ENCODE assay signal across 26 cellular contexts in the genomic region with DNA sequence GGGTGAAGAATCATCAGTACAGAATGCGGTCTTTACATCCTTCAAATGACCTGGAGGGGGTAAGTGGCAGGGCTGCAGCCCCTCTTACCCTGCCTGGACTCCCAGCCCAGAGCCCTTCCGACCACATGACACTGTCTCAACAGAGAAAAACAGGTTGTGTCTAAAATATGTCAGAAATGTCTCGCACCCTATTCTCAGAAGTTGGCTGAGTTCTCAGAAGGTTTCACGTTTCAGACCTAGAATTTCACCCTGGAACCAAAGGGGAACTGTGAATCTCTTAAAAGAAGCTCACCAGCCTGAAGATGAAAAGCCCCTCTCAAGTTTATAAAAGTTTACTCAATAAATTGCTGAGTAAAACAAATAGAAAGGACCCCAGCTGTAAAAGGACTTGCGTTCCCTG. TPM values are rescaled to one million over a fixed set of nuclear protein-coding genes. Genes with fewer than 3 reads are reported as not detected.
"Had no signal": no experiment of that assay in that cellular context is flagged by ENCODE, and none has a peak within 500 bp of the region (broad histone marks: within the 10 kb centered on the region; RNA-seq: fewer than 3 reads in every experiment).

No MANE protein-coding gene starts in this region.

- H3K27me3 ChIP-seq: ascending aorta had no signal

- ATAC-seq: activated CD8-positive, alpha-beta T cell treated with anti-CD3 and anti-CD28 coated beads for 36 hours; activated naive CD8-positive, alpha-beta T cell treated with anti-CD3 and anti-CD28 coated beads, Interleukin-2, amount 50 U/mL, for 24 hours had no signal

- H3K27ac ChIP-seq: ascending aorta, VCaP had no signal

- H3K4me3 ChIP-seq: ascending aorta had no signal

- H3K4me1 ChIP-seq: ascending aorta had no signal

- H3K36me3 ChIP-seq: ascending aorta had no signal

- DNase-seq: activated B cell treated with CpG ODN at 0.5 μM for 24 hours; activated CD4-positive, alpha-beta memory T cell treated with anti-CD3 and anti-CD28 coated beads for 36 hours; activated CD4-positive, alpha-beta T cell treated with anti-CD3 and anti-CD28 coated beads for 4 hours; activated CD4-positive, alpha-beta T cell treated with anti-CD3 and anti-CD28 coated beads, Interleukin-2, amount 10 ng/mL, durations not matched to agents 24 days and 14 days; activated CD4-positive, alpha-beta T cell treated with anti-CD3 and anti-CD28 coated beads, Interleukin-2, amount 50 U/mL, for 1 hour; activated CD4-positive, alpha-beta T cell treated with anti-CD3 and anti-CD28 coated beads, Interleukin-2, amount 50 U/mL, for 4 hours; activated CD4-positive, CD25-positive, alpha-beta regulatory T cell treated with anti-CD3 and anti-CD28 coated beads, Interleukin-2, amount 50 U/mL, for 72 hours; activated CD8-positive, alpha-beta memory T cell treated with anti-CD3 and anti-CD28 coated beads, Interleukin-2, amount 50 U/mL, for 48 hours; activated CD8-positive, alpha-beta T cell treated with anti-CD3 and anti-CD28 coated beads for 36 hours; activated effector memory CD4-positive, alpha-beta T cell treated with Interleukin-2 at 50 U/mL for 16 hours; activated gamma-delta T cell; activated naive CD4-positive, alpha-beta T cell treated with anti-CD3 and anti-CD28 coated beads, Interleukin-2, amount 10 ng/mL, durations not matched to agents 7 days and 5 days; activated naive CD4-positive, alpha-beta T cell treated with Interleukin-2 at 50 U/mL for 16 hours; activated naive CD8-positive, alpha-beta T cell treated with anti-CD3 and anti-CD28 coated beads, Interleukin-2, amount 10 ng/mL, durations not matched to agents 7 days and 5 days; activated naive CD8-positive, alpha-beta T cell treated with anti-CD3 and anti-CD28 coated beads, Interleukin-2, amount 50 U/mL, for 24 hours; activated T-cell treated with anti-CD3 and anti-CD28 coated beads, Interleukin-2, amount 50 U/mL, for 24 hours; activated T-cell treated with anti-CD3 and anti-CD28 coated beads, Interleukin-2, amount 50 U/mL, for 48 hours; amygdala; anterior cingulate cortex; cerebellar nuclear complex; T-helper 1 cell; T-helper 2 cell; T-helper 9 cell had no signal

RNA-seq across cellular contexts. Expression of a gene that starts 7.0 kb away (rescaled TPM):
- total RNA-seq: activated CD4-positive, alpha-beta memory T cell treated with anti-CD3 and anti-CD28 coated beads for 36 hours; activated CD4-positive, alpha-beta T cell treated with anti-CD3 and anti-CD28 coated beads, Interleukin-2, amount 10 ng/mL, durations not matched to agents 24 days and 14 days; activated CD8-positive, alpha-beta memory T cell treated with anti-CD3 and anti-CD28 coated beads for 36 hours; activated CD8-positive, alpha-beta T cell treated with anti-CD3 and anti-CD28 coated beads for 36 hours; activated naive CD8-positive, alpha-beta T cell treated with anti-CD3 and anti-CD28 coated beads, Interleukin-2, amount 10 ng/mL, durations not matched to agents 7 days and 5 days had no signal
